Comparison of ENCODE assay signal across 23 cellular contexts in the genomic region with DNA sequence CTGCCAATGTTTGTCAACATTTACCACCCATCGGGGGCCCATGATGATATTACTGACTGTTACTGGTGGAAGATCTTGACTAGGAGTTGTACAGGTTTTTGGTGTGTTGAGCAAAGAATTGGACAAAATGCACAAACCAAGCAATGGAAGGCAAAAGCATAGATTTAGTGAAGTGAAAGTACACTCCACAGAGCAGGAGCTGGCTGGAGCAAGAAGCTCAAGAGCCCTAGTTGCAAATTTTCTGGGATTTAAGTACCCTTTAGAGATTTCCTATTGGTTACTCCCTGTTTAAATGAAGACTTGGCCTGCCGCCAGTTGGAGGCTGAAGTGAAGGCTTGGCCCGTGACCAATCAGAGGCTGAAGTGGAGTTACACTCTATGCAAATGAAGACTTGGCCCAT.
"Had no signal": no experiment of that assay in that cellular context is flagged by ENCODE, and none has a peak within 500 bp of the region (broad histone marks: within the 10 kb centered on the region; RNA-seq: fewer than 3 reads in every experiment).

No MANE protein-coding gene starts in this region.

- H3K4me3 ChIP-seq: coronary artery, dorsolateral prefrontal cortex, gastrocnemius medialis, left ventricle myocardium inferior, lung, neural progenitor cell, spleen, tibial nerve had no signal

- H3K27me3 ChIP-seq: brain microvascular endothelial cell, dorsolateral prefrontal cortex, gastrocnemius medialis, neural progenitor cell, spleen, tibial nerve had no signal

- H3K27ac ChIP-seq: brain microvascular endothelial cell, coronary artery, dorsolateral prefrontal cortex, gastrocnemius medialis, left ventricle myocardium inferior, neural progenitor cell, spleen, tibial nerve, VCaP had no signal

- DNase-seq: activated CD4-positive, alpha-beta T cell treated with anti-CD3 and anti-CD28 coated beads for 4 hours; activated CD4-positive, alpha-beta T cell treated with anti-CD3 and anti-CD28 coated beads, Interleukin-2, amount 50 U/mL, for 4 hours; activated effector memory CD4-positive, alpha-beta T cell treated with anti-CD3 and anti-CD28 coated beads, Interleukin-2, amount 50 U/mL, for 16 hours; activated naive CD4-positive, alpha-beta T cell treated with anti-CD3 and anti-CD28 coated beads, Interleukin-2, amount 50 U/mL, for 16 hours; activated T-cell treated with anti-CD3 and anti-CD28 coated beads for 4 hours; amniotic stem cell; brain microvascular endothelial cell; dorsolateral prefrontal cortex; effector memory CD4-positive, alpha-beta T cell; gastrocnemius medialis; glutamatergic neuron; left ventricle myocardium inferior; mesendoderm; natural killer cell; occipital lobe; right cardiac atrium; spleen; stimulated activated naive CD4-positive, alpha-beta T cell treated with Interleukin-2 at 50 U/mL for 16 hours had no signal

- H3K9me3 ChIP-seq: gastrocnemius medialis had no signal

- H3K36me3 ChIP-seq: brain microvascular endothelial cell, gastrocnemius medialis, left ventricle myocardium inferior, neural progenitor cell, spleen, tibial nerve had no signal

- ATAC-seq: gastrocnemius medialis, natural killer cell, right cardiac atrium had no signal

- H3K4me1 ChIP-seq: gastrocnemius medialis, neural progenitor cell, spleen had no signal
